ENCODE assay signal across 16 cellular contexts in genomic region chr7:100069991-100070390, GRCh38.
"Had no signal": no experiment of that assay in that cellular context is flagged by ENCODE, and none has a peak within 500 bp of the region (broad histone marks: within the 10 kb centered on the region; RNA-seq: fewer than 3 reads in every experiment).

No MANE protein-coding gene starts in this region.

- ATAC-seq: heart left ventricle; left ventricle myocardium superior; natural killer cell treated with Interleukin-12 subunit alpha and Interleukin-12 subunit beta and Interleukin-15 and Interleukin-18, amount 100 ng/mL, for 72 hours; pancreas; right cardiac atrium; stimulated activated naive CD8-positive, alpha-beta T cell treated with anti-CD3 and anti-CD28 coated beads, Interleukin-15, amount 100 ng/mL, for 72 hours; WTC11 had no signal

- H3K4me1 Mint-ChIP-seq: activated naive CD8-positive, alpha-beta T cell treated with anti-CD3 and anti-CD28 coated beads for 36 hours; stimulated activated naive CD8-positive, alpha-beta T cell treated with anti-CD3 and anti-CD28 coated beads, Interleukin-15, amount 100 ng/mL, for 72 hours; WTC11 had no signal

- DNase-seq: activated naive CD4-positive, alpha-beta T cell treated with Interleukin-2 at 50 U/mL for 16 hours; activated naive CD8-positive, alpha-beta T cell treated with anti-CD3 and anti-CD28 coated beads for 36 hours; activated T-cell treated with anti-CD3 and anti-CD28 coated beads, Interleukin-2, amount 50 U/mL, for 48 hours; amniotic stem cell; cerebellar nuclear complex; cortex of kidney; heart left ventricle; left ventricle myocardium superior; pancreas; right cardiac atrium; stimulated activated CD4-positive, alpha-beta T cell treated with anti-CD3 and anti-CD28 coated beads, Interleukin-1b, Interleukin-23, amount 100 ng/mL, for 48 hours; stimulated activated naive CD8-positive, alpha-beta T cell treated with anti-CD3 and anti-CD28 coated beads, Interleukin-15, amount 100 ng/mL, for 72 hours; T1000; tibial artery had no signal

- H3K27me3 Mint-ChIP-seq: activated naive CD8-positive, alpha-beta T cell treated with anti-CD3 and anti-CD28 coated beads for 36 hours; natural killer cell treated with Interleukin-12 subunit alpha and Interleukin-12 subunit beta and Interleukin-15 and Interleukin-18, amount 100 ng/mL, for 72 hours; stimulated activated naive CD8-positive, alpha-beta T cell treated with anti-CD3 and anti-CD28 coated beads, Interleukin-15, amount 100 ng/mL, for 72 hours had no signal

- H3K4me3 Mint-ChIP-seq: activated naive CD8-positive, alpha-beta T cell treated with anti-CD3 and anti-CD28 coated beads for 36 hours; natural killer cell treated with Interleukin-12 subunit alpha and Interleukin-12 subunit beta and Interleukin-15 and Interleukin-18, amount 100 ng/mL, for 72 hours; stimulated activated naive CD8-positive, alpha-beta T cell treated with anti-CD3 and anti-CD28 coated beads, Interleukin-15, amount 100 ng/mL, for 72 hours; WTC11 had no signal

- H3K27ac Mint-ChIP-seq: activated naive CD8-positive, alpha-beta T cell treated with anti-CD3 and anti-CD28 coated beads for 36 hours; natural killer cell treated with Interleukin-12 subunit alpha and Interleukin-12 subunit beta and Interleukin-15 and Interleukin-18, amount 100 ng/mL, for 72 hours; stimulated activated naive CD8-positive, alpha-beta T cell treated with anti-CD3 and anti-CD28 coated beads, Interleukin-15, amount 100 ng/mL, for 72 hours; WTC11 had no signal
